In the genomic region with DNA sequence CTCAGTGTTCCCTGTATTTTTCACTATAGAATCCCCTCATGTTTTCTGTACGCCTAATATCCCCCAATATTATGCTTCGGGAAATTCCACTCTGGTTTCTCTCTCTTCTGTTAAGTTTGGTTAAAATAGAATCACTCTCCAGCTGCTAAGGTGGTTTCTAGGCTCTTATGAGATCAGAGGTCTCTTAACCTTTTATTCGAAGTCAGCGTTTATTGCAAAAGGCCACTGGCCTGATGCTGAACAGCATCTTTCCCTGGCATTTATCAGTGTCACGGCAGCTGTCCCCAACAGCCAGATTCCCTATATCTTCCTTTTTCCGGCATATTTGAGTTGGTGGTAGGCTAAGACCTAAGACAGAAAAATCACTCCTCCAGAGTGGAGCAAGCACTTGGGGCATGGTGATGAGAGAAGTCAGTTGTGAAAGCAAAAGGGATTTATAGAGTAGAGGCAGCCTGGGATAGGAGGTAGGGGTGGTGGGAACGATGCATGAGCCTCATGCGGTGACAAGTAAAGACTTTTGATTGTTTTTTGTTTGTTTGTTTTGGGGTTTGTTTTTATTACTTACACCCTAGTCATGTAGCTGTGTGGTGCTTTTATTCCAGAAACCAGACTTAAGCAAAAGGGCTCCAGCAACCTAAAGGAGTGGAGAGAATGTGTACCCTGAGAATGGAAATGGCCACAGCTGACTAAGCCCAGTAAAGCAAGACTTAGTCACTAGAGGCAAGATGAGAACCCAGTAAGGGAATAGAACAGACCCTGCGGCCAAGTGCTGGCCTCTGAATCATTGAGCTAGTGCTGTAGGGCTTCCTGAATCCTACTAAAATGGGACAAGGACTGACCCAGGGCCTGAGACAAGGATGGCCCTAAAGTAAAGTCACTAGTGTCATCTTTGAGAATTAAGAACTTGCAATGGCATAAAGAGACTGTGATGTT, we compare ENCODE assay signal across 13 cellular contexts.
DNase-seq lines count a peak whose midpoint lies in the region; ATAC-seq lines count a peak whose summit lies in the region.
"Had no signal": no experiment of that assay in that cellular context is flagged by ENCODE, and none has a peak within 500 bp of the region (broad histone marks: within the 10 kb centered on the region; RNA-seq: fewer than 3 reads in every experiment).

No MANE protein-coding gene starts in this region.

- H3K9ac ChIP-seq in trophoblast cell (ENCODE audit: low read length) = no peak overlapping the region

- no peaks in the 10 kb centered on the region for H3K79me1 ChIP-seq in trophoblast cell (ENCODE audit: low read length)

- no peak overlapping the region for H2BK12ac ChIP-seq in trophoblast cell (ENCODE audit: low read length)

- no peak overlapping the region for H3K4ac ChIP-seq in trophoblast cell (ENCODE audit: low read depth, low read length)

- H3K36me3 ChIP-seq in trophoblast cell (ENCODE audit: control insufficient read depth in 1 of 2, insufficient read depth in 2 of 2, low read length in 2 of 2) = no peaks in the 10 kb centered on the region
- H3K36me3 ChIP-seq: cardiac muscle cell, upper lobe of left lung had no signal

- H3K79me2 ChIP-seq in trophoblast cell (ENCODE audit: control insufficient read depth, insufficient read depth, low read length, poor library complexity) = no peaks in the 10 kb centered on the region

- H4K8ac ChIP-seq in trophoblast cell (ENCODE audit: low read depth, low read length) = no peak overlapping the region

- no peak overlapping the region for H3K23ac ChIP-seq in trophoblast cell (ENCODE audit: low read length)

- H2AFZ ChIP-seq in trophoblast cell (ENCODE audit: insufficient read depth, low read length, poor library complexity) = no peak overlapping the region

- H3K4me3 ChIP-seq in trophoblast cell (ENCODE audit: low read depth, low read length) = no peak overlapping the region
- H3K4me3 ChIP-seq: cardiac muscle cell, upper lobe of left lung had no signal

- no peak overlapping the region for H4K91ac ChIP-seq in trophoblast cell (ENCODE audit: low read depth, low read length)

- peaks cover 0 to 8% of the 10 kb centered on the region in 2 experiments for H3K4me1 ChIP-seq in trophoblast cell (ENCODE audit: control insufficient read depth in 1 of 2, insufficient read depth in 2 of 2, low read length in 2 of 2)
- H3K4me1 ChIP-seq: upper lobe of left lung had no signal

- H3K9me3 ChIP-seq in trophoblast cell (ENCODE audit: insufficient read depth, low read depth, low read length) = no peaks in the 10 kb centered on the region
- H3K9me3 ChIP-seq: upper lobe of left lung had no signal

- H4K12ac ChIP-seq in trophoblast cell (ENCODE audit: low read depth, low read length) = no peak overlapping the region

- ATAC-seq in GM18861 (IDR thresholded peaks at IDR 0.05; ENCODE audit: unreplicated experiment) = no peak
- ATAC-seq in GM21526 (IDR thresholded peaks at IDR 0.05; ENCODE audit: low FRiP score, unreplicated experiment) = no peak
- ATAC-seq: naive thymus-derived CD8-positive, alpha-beta T cell had no signal

- no peak overlapping the region for H3K4me2 ChIP-seq in trophoblast cell (ENCODE audit: low read length)

- H2AK5ac ChIP-seq in trophoblast cell (ENCODE audit: low read length) = no peak overlapping the region

- H3K14ac ChIP-seq in trophoblast cell (ENCODE audit: low read length) = no peak overlapping the region

- no peak overlapping the region for H2BK120ac ChIP-seq in trophoblast cell (ENCODE audit: insufficient read depth, low read length, poor library complexity)

- no peak overlapping the region for H2BK5ac ChIP-seq in trophoblast cell (ENCODE audit: low read depth, low read length, poor library complexity)

- no CpG with 5 or more reads among the region's 9 CpGs for WGBS in trophoblast cell (ENCODE audit: extremely low coverage, insufficient coverage, insufficient read length)

- DNase-seq in GM03348 (ENCODE audit: low spot score) = peak; percentile 47
- DNase-seq in RPMI7951 (ENCODE audit: low read depth) = peak; percentile 97
- peak; percentile 36 for DNase-seq in dedifferentiated amniotic fluid mesenchymal stem cell (ENCODE audit: extremely low spot score)
- peak; percentile 35 to 36 for DNase-seq in trophoblast cell
- DNase-seq in globus pallidus (ENCODE audit: low spot score) = no peak
- DNase-seq: activated effector memory CD4-positive, alpha-beta T cell treated with anti-CD3 and anti-CD28 coated beads, Interleukin-2, amount 50 U/mL, for 16 hours; GF-D8; naive thymus-derived CD8-positive, alpha-beta T cell; SIG-M5 had no signal

- no peak overlapping the region for H3K18ac ChIP-seq in trophoblast cell (ENCODE audit: low read length)

- H3K27me3 ChIP-seq in trophoblast cell (ENCODE audit: insufficient read depth, low read length) = no peaks in the 10 kb centered on the region
- H3K27me3 ChIP-seq: cardiac muscle cell, upper lobe of left lung had no signal

- no peak overlapping the region for H3K27ac ChIP-seq in trophoblast cell (ENCODE audit: low read depth, low read length)
- H3K27ac ChIP-seq: cardiac muscle cell, upper lobe of left lung had no signal
